8 cellular contexts compared by ENCODE assay signal in genomic region chr13:43664700-43665191, GRCh38.
DNase-seq lines count a peak whose midpoint lies in the region; ATAC-seq and TF ChIP-seq lines count a peak whose summit lies in the region.

No MANE protein-coding gene starts in this region.

- no peak for TF ChIP-seq CTCF in CD8-positive, alpha-beta T cell (IDR thresholded peaks at IDR 0.05)
- TF ChIP-seq CTCF in colonic mucosa (IDR thresholded peaks at IDR 0.05), result no peak

- DNase-seq in CD8-positive, alpha-beta T cell, result no peak
- DNase-seq in M059J (ENCODE audit: low read depth), result peak; percentile 77
- DNase-seq in colonic mucosa, result peak; percentile 60
- no peak for DNase-seq in naive thymus-derived CD4-positive, alpha-beta T cell
- no peak for DNase-seq in effector CD8-positive, alpha-beta T cell (lab: John Stamatoyannopoulos, UW)
- DNase-seq in retina, result no peak
- DNase-seq in stimulated activated CD4-positive, alpha-beta T cell treated with anti-CD3 and anti-CD28 coated beads, Interleukin-12 subunit alpha, Interleukin-12 subunit beta, amount 100 ng/mL, for 4 hours, result no peak

- POLR2A ChIA-PET in CD8-positive, alpha-beta T cell (lab: Charles Lee), result no interaction called here
- POLR2A ChIA-PET in naive thymus-derived CD4-positive, alpha-beta T cell (lab: Charles Lee), result no interaction called here

- H3K27ac Mint-ChIP-seq in CD8-positive, alpha-beta T cell, result no peak overlapping the region
- peak overlapping the region in 3 of 9 donors; percentile 5 to 58 (median 44) for H3K27ac Mint-ChIP-seq in naive thymus-derived CD4-positive, alpha-beta T cell

- H3K4me3 ChIP-seq in CD8-positive, alpha-beta T cell (ENCODE audit: low read depth, low read length), result no peak overlapping the region
- H3K4me3 ChIP-seq in colonic mucosa, result no peak overlapping the region
- H3K4me3 ChIP-seq in naive thymus-derived CD4-positive, alpha-beta T cell (ENCODE audit: low read length), result peak overlapping the region; percentile 11

- no peaks in the 10 kb centered on the region for H3K4me1 ChIP-seq in CD8-positive, alpha-beta T cell (ENCODE audit: insufficient read depth, low read length)
- peaks cover 11% of the 10 kb centered on the region for H3K4me1 ChIP-seq in colonic mucosa
- H3K4me1 ChIP-seq in naive thymus-derived CD4-positive, alpha-beta T cell (ENCODE audit: control insufficient read depth in 2 of 2, insufficient read depth in 2 of 2, low read length in 2 of 2), result no peaks in the 10 kb centered on the region

- no peaks in the 10 kb centered on the region for H3K9me3 Mint-ChIP-seq in CD8-positive, alpha-beta T cell
- H3K9me3 Mint-ChIP-seq in naive thymus-derived CD4-positive, alpha-beta T cell, result no peaks in the 10 kb centered on the region

- H3K36me3 Mint-ChIP-seq in CD8-positive, alpha-beta T cell, result no peaks in the 10 kb centered on the region
- H3K36me3 Mint-ChIP-seq in naive thymus-derived CD4-positive, alpha-beta T cell, result no peaks in the 10 kb centered on the region

- peaks cover 6% of the 10 kb centered on the region for H3K4me1 Mint-ChIP-seq in CD8-positive, alpha-beta T cell (ENCODE audit: low read depth)
- H3K4me1 Mint-ChIP-seq in naive thymus-derived CD4-positive, alpha-beta T cell, result peaks cover 7 to 15% (median 11%) of the 10 kb centered on the region in 7 donors

- CTCF ChIA-PET in CD8-positive, alpha-beta T cell (lab: Charles Lee), result no interaction called here
- CTCF ChIA-PET in naive thymus-derived CD4-positive, alpha-beta T cell (lab: Charles Lee), result no interaction called here

- H3K9ac ChIP-seq in colonic mucosa (ENCODE audit: low read depth in 2 of 2, low read length in 2 of 2), result no peak overlapping the region

- H3K27ac ChIP-seq in CD8-positive, alpha-beta T cell (ENCODE audit: low read depth, low read length), result no peak overlapping the region
- H3K27ac ChIP-seq in colonic mucosa, result peak overlapping the region; percentile 40
- no peak overlapping the region for H3K27ac ChIP-seq in naive thymus-derived CD4-positive, alpha-beta T cell (ENCODE audit: low read depth, low read length)

- no peaks in the 10 kb centered on the region for H3K36me3 ChIP-seq in CD8-positive, alpha-beta T cell (ENCODE audit: insufficient read depth, low read length)
- H3K36me3 ChIP-seq in colonic mucosa, result no peaks in the 10 kb centered on the region
- H3K36me3 ChIP-seq in naive thymus-derived CD4-positive, alpha-beta T cell (ENCODE audit: control insufficient read depth in 2 of 3, insufficient read depth in 3 of 3, low read length in 3 of 3), result no peaks in the 10 kb centered on the region

- ATAC-seq in CD8-positive, alpha-beta T cell, result no peak
- ATAC-seq in naive thymus-derived CD4-positive, alpha-beta T cell, result no peak
- ATAC-seq in GM21390 (IDR thresholded peaks at IDR 0.05; ENCODE audit: unreplicated experiment), result no peak

- H3K27me3 Mint-ChIP-seq in CD8-positive, alpha-beta T cell (ENCODE audit: low read depth), result no peaks in the 10 kb centered on the region
- H3K27me3 Mint-ChIP-seq in naive thymus-derived CD4-positive, alpha-beta T cell, result peaks cover 0 to 7% (median 4%) of the 10 kb centered on the region in 5 donors

- H3K9me3 ChIP-seq in CD8-positive, alpha-beta T cell (ENCODE audit: low read length), result no peaks in the 10 kb centered on the region
- H3K9me3 ChIP-seq in colonic mucosa, result no peaks in the 10 kb centered on the region
- no peaks in the 10 kb centered on the region for H3K9me3 ChIP-seq in naive thymus-derived CD4-positive, alpha-beta T cell (ENCODE audit: control insufficient read depth in 2 of 3, low read length in 3 of 3)

- peak overlapping the region; percentile 15 for H3K4me3 Mint-ChIP-seq in CD8-positive, alpha-beta T cell
- H3K4me3 Mint-ChIP-seq in naive thymus-derived CD4-positive, alpha-beta T cell, result peak overlapping the region in 8 of 10 donors; percentile 26 to 66 (median 44)

- intact Hi-C loops in CD8-positive, alpha-beta T cell (cut with DNase I, micrococcal nuclease), result no loop called here
- intact Hi-C loops in colonic mucosa (cut with DNase I), result no loop called here
- intact Hi-C loops in naive thymus-derived CD4-positive, alpha-beta T cell (cut with micrococcal nuclease), result no loop called here

- H3K27me3 ChIP-seq in CD8-positive, alpha-beta T cell (ENCODE audit: insufficient read depth, low read length), result no peaks in the 10 kb centered on the region
- no peaks in the 10 kb centered on the region for H3K27me3 ChIP-seq in colonic mucosa
- H3K27me3 ChIP-seq in naive thymus-derived CD4-positive, alpha-beta T cell (ENCODE audit: control insufficient read depth in 2 of 2, insufficient read depth in 2 of 2, low read length in 2 of 2), result no peaks in the 10 kb centered on the region

Comparison
In these comparisons a context has a peak if more than half of its experiments do, and no peak if none do; other contexts are left out.
1. DNase-seq: peak in M059J (single experiment) and colonic mucosa (single experiment); none in CD8-positive, alpha-beta T cell (0 of 7), naive thymus-derived CD4-positive, alpha-beta T cell (0 of 9), effector CD8-positive, alpha-beta T cell (single experiment), retina (single experiment) and stimulated activated CD4-positive, alpha-beta T cell treated with anti-CD3 and anti-CD28 coated beads, Interleukin-12 subunit alpha, Interleukin-12 subunit beta, amount 100 ng/mL, for 4 hours (single experiment).